Comparison of ENCODE assay signal across 20 cellular contexts in the genomic region with DNA sequence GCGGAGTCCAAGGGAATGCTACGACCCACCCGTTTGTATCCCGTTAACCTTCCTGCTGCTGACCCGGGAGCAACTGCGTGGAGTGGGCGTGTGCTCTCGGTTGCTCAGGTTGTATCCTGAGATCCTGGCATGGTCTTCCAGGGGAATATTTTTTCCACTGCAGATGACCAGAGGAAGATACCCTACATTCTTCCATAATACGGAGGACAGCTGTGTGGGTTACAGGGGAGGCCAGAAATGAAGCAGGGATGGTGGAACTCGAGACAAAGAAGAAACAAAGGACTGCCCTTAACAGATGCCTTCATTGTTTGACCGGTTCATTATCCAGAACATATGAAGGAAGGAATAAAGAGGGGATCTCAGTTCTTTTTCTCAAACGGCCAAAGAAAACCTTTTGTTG.
"Had no signal": no experiment of that assay in that cellular context is flagged by ENCODE, and none has a peak within 500 bp of the region (broad histone marks: within the 10 kb centered on the region; RNA-seq: fewer than 3 reads in every experiment).

No MANE protein-coding gene starts in this region.

- H3K27me3 ChIP-seq: SJSA1 had no signal

- DNase-seq: KBM-7, MV-4-11, NCI-H1048, NCI-H1105, NCI-H1417 treated with DMSO at 0.1 percent for 48 hours, NCI-H187, NCI-H2029, NCI-H2081 treated with DMSO at 0.1 percent for 48 hours, NCI-H2171, NCI-H226, NCI-H446, NCI-H510A, NCI-H524 treated with DMSO at 0.1 percent for 48 hours, NCI-H69, NCI-H774, Right ventricle myocardium superior, RPMI8226, SIG-M5 had no signal

- H3K4me3 ChIP-seq: SJSA1, SK-N-MC had no signal

- H3K36me3 ChIP-seq: SJSA1 had no signal

- H3K27ac ChIP-seq: SJSA1, SK-N-MC had no signal
